ENCODE assay signal across 22 cellular contexts in the genomic region with DNA sequence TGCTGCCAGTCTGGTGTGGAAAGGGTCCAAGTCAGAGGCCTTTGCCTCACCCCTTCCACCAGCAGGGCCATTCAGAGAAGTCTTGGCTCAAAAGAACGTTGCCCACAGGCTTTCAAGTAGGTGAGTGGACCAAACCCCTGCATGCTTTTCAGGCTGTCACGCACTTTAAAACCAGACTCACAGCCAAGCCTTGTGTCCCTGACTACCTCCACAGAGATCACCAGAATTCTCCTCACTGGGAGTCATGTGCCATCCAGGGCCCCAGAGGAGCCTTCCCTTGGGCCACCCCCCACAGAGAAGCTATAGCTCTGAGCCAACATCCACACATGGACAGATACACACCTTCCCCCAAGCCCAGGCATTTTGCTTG.
DNase-seq lines count a peak whose midpoint lies in the region; ATAC-seq and TF ChIP-seq lines count a peak whose summit lies in the region.
"Had no signal": no experiment of that assay in that cellular context is flagged by ENCODE, and none has a peak within 500 bp of the region (broad histone marks: within the 10 kb centered on the region; RNA-seq: fewer than 3 reads in every experiment).

No MANE protein-coding gene starts in this region.

- no peaks in the 10 kb centered on the region for H3K4me1 Mint-ChIP-seq in progenitor cell of endocrine pancreas (ENCODE audit: low read depth)
- H3K4me1 Mint-ChIP-seq: CD14-positive monocyte had no signal

- H3K27ac Mint-ChIP-seq in progenitor cell of endocrine pancreas = no peak overlapping the region
- H3K27ac Mint-ChIP-seq: activated CD4-positive, alpha-beta T cell treated with anti-CD3 and anti-CD28 coated beads, Interleukin-2, amount 10 ng/mL, durations not matched to agents 7 days and 5 days; CD14-positive monocyte; nephron progenitor cell; T-helper 2 cell treated with Interferon-gamma antibody and Interleukin-4, amounts not matched to agents 5 μg/mL and 100 μg/mL, for 36 hours had no signal

- H3K27ac ChIP-seq in HEK293 (ENCODE audit: extremely low read depth, low read depth, low read length) = no peak overlapping the region
- H3K27ac ChIP-seq in colonic mucosa = no peak overlapping the region
- H3K27ac ChIP-seq: gastroesophageal sphincter, uterus, VCaP had no signal

- no peaks in the 10 kb centered on the region for H3K4me1 ChIP-seq in HEK293 (ENCODE audit: control insufficient read depth, insufficient read depth, low read length)
- H3K4me1 ChIP-seq in colonic mucosa = no peaks in the 10 kb centered on the region

- H3K27me3 ChIP-seq in colonic mucosa = no peaks in the 10 kb centered on the region
- H3K27me3 ChIP-seq: gastroesophageal sphincter, uterus had no signal

- no peaks in the 10 kb centered on the region for H3K36me3 ChIP-seq in HEK293 (ENCODE audit: control insufficient read depth in 2 of 2, insufficient read depth in 1 of 2, low read length in 2 of 2)
- no peaks in the 10 kb centered on the region for H3K36me3 ChIP-seq in colonic mucosa
- H3K36me3 ChIP-seq: gastroesophageal sphincter, uterus had no signal

- TF ChIP-seq CTCF in HEK293 (tag by site-specific recombination; IDR thresholded peaks at IDR 0.05) (no peak), choroid plexus epithelial cell (conservative IDR thresholded peaks at IDR 0.05; ENCODE audit: low read depth, low read length) (no peak), progenitor cell of endocrine pancreas (IDR thresholded peaks at IDR 0.05; ENCODE audit: unreplicated experiment) (no peak), colonic mucosa (IDR thresholded peaks at IDR 0.05) (no peak)

- no peaks in the 10 kb centered on the region for H3K36me3 Mint-ChIP-seq in progenitor cell of endocrine pancreas (ENCODE audit: insufficient read depth)
- H3K36me3 Mint-ChIP-seq: brain, CD14-positive monocyte had no signal

- CTCF ChIA-PET in HEK293 (lab: Yijun Ruan, JAX) = interaction anchor here (1.1 kb wide), 1 partner anchor 18 kb away, joined by 5 read pairs; no protein-coding TSS in a partner anchor

- DNase-seq in Daoy (ENCODE audit: low read depth) (peak; percentile 67), choroid plexus epithelial cell (ENCODE audit: low read depth) (peak; percentile 53), progenitor cell of endocrine pancreas (ENCODE audit: low spot score, unreplicated experiment) (peak; percentile 2), colonic mucosa (no peak)
- DNase-seq: activated CD4-positive, alpha-beta T cell treated with anti-CD3 and anti-CD28 coated beads, Interleukin-2, amount 10 ng/mL, durations not matched to agents 7 days and 5 days; activated effector memory CD4-positive, alpha-beta T cell treated with anti-CD3 and anti-CD28 coated beads, Interleukin-2, amount 50 U/mL, for 16 hours; hypothalamus; MM.1S; NCI-H1436; NCI-H774; nephron progenitor cell; uterus had no signal

- no peaks in the 10 kb centered on the region for H3K9me3 Mint-ChIP-seq in progenitor cell of endocrine pancreas (ENCODE audit: low read depth)
- H3K9me3 Mint-ChIP-seq: activated CD4-positive, alpha-beta T cell treated with anti-CD3 and anti-CD28 coated beads, Interleukin-2, amount 10 ng/mL, durations not matched to agents 7 days and 5 days; CD14-positive monocyte; IgD-negative memory B cell; nephron progenitor cell; T-helper 2 cell treated with Interferon-gamma antibody and Interleukin-4, amounts not matched to agents 5 μg/mL and 100 μg/mL, for 36 hours had no signal

- no peak overlapping the region for H3K4me3 Mint-ChIP-seq in progenitor cell of endocrine pancreas (ENCODE audit: low read depth)
- H3K4me3 Mint-ChIP-seq: activated CD4-positive, alpha-beta T cell treated with anti-CD3 and anti-CD28 coated beads, Interleukin-2, amount 10 ng/mL, durations not matched to agents 7 days and 5 days; brain; CD14-positive monocyte; IgD-negative memory B cell; nephron progenitor cell; T-helper 2 cell treated with Interferon-gamma antibody and Interleukin-4, amounts not matched to agents 5 μg/mL and 100 μg/mL, for 36 hours had no signal

- H3K9me3 ChIP-seq in HEK293 (ENCODE audit: control insufficient read depth, insufficient read depth, low read depth, low read length) (no peaks in the 10 kb centered on the region), colonic mucosa (no peaks in the 10 kb centered on the region)
- H3K9me3 ChIP-seq: gastroesophageal sphincter, uterus had no signal

- H3K4me3 ChIP-seq in HEK293 (ENCODE audit: low read depth, low read length) (no peak overlapping the region), choroid plexus epithelial cell (ENCODE audit: low read depth, low read length) (no peak overlapping the region), colonic mucosa (no peak overlapping the region)
- H3K4me3 ChIP-seq: gastroesophageal sphincter, uterus had no signal

- POLR2A ChIA-PET in HEK293 (lab: Yijun Ruan, JAX) = no interaction called here

- H3K9ac ChIP-seq in colonic mucosa (ENCODE audit: low read depth in 2 of 2, low read length in 2 of 2) = no peak overlapping the region

- peaks cover 20% of the 10 kb centered on the region for H3K27me3 Mint-ChIP-seq in progenitor cell of endocrine pancreas
- H3K27me3 Mint-ChIP-seq: brain had no signal

- ATAC-seq in GM19395 (IDR thresholded peaks at IDR 0.05; ENCODE audit: unreplicated experiment) (no peak), HG02938 (IDR thresholded peaks at IDR 0.05; ENCODE audit: unreplicated experiment) (no peak)
- ATAC-seq: gastroesophageal sphincter, HCT116 had no signal

- intact Hi-C loops in colonic mucosa (cut with DNase I) = no loop called here

TF ChIP-seq in HEK293, 187 proteins besides CTCF, POLR2A, EP300 and RAD21:
- TF ChIP-seq GLIS1 (tag by site-specific recombination; IDR thresholded peaks at IDR 0.05) (peak; percentile 92), ZNF2 (tag by site-specific recombination; IDR thresholded peaks at IDR 0.05) (no peak), TRIM28 (IDR thresholded peaks at IDR 0.05; ENCODE audit: borderline replicate concordance, low read length) (no peak), KLF10 (tag by site-specific recombination; IDR thresholded peaks at IDR 0.05) (no peak), ZNF266 (tag by site-specific recombination; IDR thresholded peaks at IDR 0.05; ENCODE audit: low read depth) (no peak), ZNF391 (tag by site-specific recombination; IDR thresholded peaks at IDR 0.05; ENCODE audit: borderline replicate concordance, low read depth) (no peak)
TF ChIP-seq in HEK293: peak in this region for 1.
